Comparison of ENCODE assay signal across 10 cellular contexts in the genomic region with DNA sequence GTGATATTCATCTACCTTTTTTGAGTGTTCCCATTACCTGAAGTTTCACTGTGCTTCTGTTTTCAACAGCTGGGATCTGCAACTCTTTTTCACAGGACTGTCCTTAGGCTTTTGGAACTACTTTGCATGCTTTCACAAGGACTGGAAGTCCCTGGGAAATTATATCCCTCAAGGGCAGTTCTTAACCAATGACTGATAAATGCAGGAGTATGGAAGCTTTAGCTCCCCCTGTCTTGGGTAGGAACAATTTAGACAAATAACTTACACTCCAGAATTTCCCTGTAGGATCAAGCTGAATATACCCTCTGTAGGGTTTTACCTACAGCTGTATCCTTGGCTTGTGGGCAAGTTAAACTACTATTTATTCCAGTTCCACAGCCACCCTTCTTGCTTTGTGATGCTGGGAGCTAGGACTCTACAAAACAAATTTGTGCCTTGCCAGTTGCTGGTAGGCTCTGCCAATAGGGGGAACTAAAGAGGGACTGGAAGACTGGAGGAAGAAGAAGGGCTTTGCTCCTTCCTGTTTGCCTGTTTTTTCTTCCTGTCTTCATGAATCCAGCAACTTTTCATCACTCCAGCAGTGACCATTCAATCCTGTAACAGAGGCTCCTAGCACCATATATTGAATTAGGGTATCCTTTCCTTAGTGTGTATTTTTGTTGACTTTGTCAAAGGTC. TPM values are rescaled to one million over a fixed set of nuclear protein-coding genes. Genes with fewer than 3 reads are reported as not detected.
DNase-seq lines count a peak whose midpoint lies in the region; ATAC-seq and TF ChIP-seq lines count a peak whose summit lies in the region.
"Had no signal": no experiment of that assay in that cellular context is flagged by ENCODE, and none has a peak within 500 bp of the region (broad histone marks: within the 10 kb centered on the region; RNA-seq: fewer than 3 reads in every experiment).

No MANE protein-coding gene starts in this region.

- no peak overlapping the region for H3K9ac ChIP-seq in DND-41 (ENCODE audit: low read depth, low read length)

- H3K4me2 ChIP-seq in DND-41 (ENCODE audit: insufficient read depth, low read length): no peak overlapping the region; the same call in 1 of the 2 replicates

- H3K9me3 ChIP-seq in DND-41 (ENCODE audit: insufficient read depth, low read length, severe bottlenecking): no peaks in the 10 kb centered on the region
- H3K9me3 ChIP-seq in RWPE2 (ENCODE audit: severe bottlenecking): no peaks in the 10 kb centered on the region
- H3K9me3 ChIP-seq: right atrium auricular region had no signal

- H3K4me1 ChIP-seq in DND-41 (ENCODE audit: insufficient read depth, low read length) (peaks cover 5% of the 10 kb centered on the region), RWPE2 (ENCODE audit: insufficient read depth, poor library complexity, severe bottlenecking) (no peaks in the 10 kb centered on the region)
- H3K4me1 ChIP-seq: right atrium auricular region had no signal

- peak; percentile 23 for DNase-seq in DND-41
- peak in 1 of 2 experiments; percentile 57 for DNase-seq in HL-60 (ENCODE audit: low read depth in 1 of 2, low spot score in 1 of 2)
- no peak for DNase-seq in RWPE2 (ENCODE audit: low spot score)
- peak; percentile 14 for DNase-seq in germinal center (ENCODE audit: low spot score)
- DNase-seq in inferior parietal cortex (ENCODE audit: extremely low spot score): no peak
- no peak for DNase-seq in mucosa of gallbladder (ENCODE audit: low spot score)
- no peak for DNase-seq in COLO668 (lab: John Stamatoyannopoulos, UW; ENCODE audit: unreplicated experiment)
- DNase-seq: NCI-H774 had no signal

- no peak overlapping the region for H3K4me3 ChIP-seq in DND-41 (ENCODE audit: low read depth in 1 of 2, low read length in 2 of 2)
- no peak overlapping the region for H3K4me3 ChIP-seq in HL-60 (replicated peaks; ENCODE audit: insufficient read depth, low read length)
- H3K4me3 ChIP-seq in RWPE2 (ENCODE audit: severe bottlenecking): no peak overlapping the region
- H3K4me3 ChIP-seq: right atrium auricular region had no signal

- ATAC-seq in DND-41 (ENCODE audit: insufficient read depth, low read depth) (no peak), RWPE2 (ENCODE audit: low read depth) (no peak), HG03457 (IDR thresholded peaks at IDR 0.05; ENCODE audit: unreplicated experiment) (no peak)

- peak; percentile 60 for TF ChIP-seq CTCF in DND-41 (IDR thresholded peaks at IDR 0.05; ENCODE audit: borderline replicate concordance, extremely low read depth, low read length, poor library complexity, severe bottlenecking)
- TF ChIP-seq CTCF in HL-60 (IDR thresholded peaks at IDR 0.05; ENCODE audit: insufficient read depth, low read length): peak; percentile 32
- peak; percentile 6 for TF ChIP-seq CTCF in RWPE2 (IDR thresholded peaks at IDR 0.05; ENCODE audit: poor library complexity, severe bottlenecking)

- no peak overlapping the region for H3K27ac ChIP-seq in DND-41 (ENCODE audit: low read length)
- H3K27ac ChIP-seq in HL-60 (replicated peaks): no peak overlapping the region
- H3K27ac ChIP-seq in RWPE2 (ENCODE audit: poor library complexity, severe bottlenecking): no peak overlapping the region
- H3K27ac ChIP-seq: right atrium auricular region had no signal

- no peaks in the 10 kb centered on the region for H4K20me1 ChIP-seq in DND-41 (ENCODE audit: insufficient read depth, low read length)

- no peaks in the 10 kb centered on the region for H3K36me3 ChIP-seq in DND-41 (ENCODE audit: insufficient read depth, low read length)
- H3K36me3 ChIP-seq in RWPE2 (ENCODE audit: low read depth): no peaks in the 10 kb centered on the region
- H3K36me3 ChIP-seq: right atrium auricular region had no signal

- H3K79me2 ChIP-seq in DND-41 (ENCODE audit: insufficient read depth, low read length): no peaks in the 10 kb centered on the region

- H2AFZ ChIP-seq in DND-41 (ENCODE audit: low read depth, low read length): no peak overlapping the region

- H3K27me3 ChIP-seq in DND-41 (ENCODE audit: insufficient read depth, low read length, poor library complexity): no peaks in the 10 kb centered on the region
- no peaks in the 10 kb centered on the region for H3K27me3 ChIP-seq in HL-60 (ENCODE audit: insufficient read depth, poor library complexity, severe bottlenecking)
- no peaks in the 10 kb centered on the region for H3K27me3 ChIP-seq in RWPE2 (ENCODE audit: insufficient read depth, poor library complexity, severe bottlenecking)
- H3K27me3 ChIP-seq: right atrium auricular region had no signal

RNA-seq across cellular contexts. Expression of gene ZNF280D, which starts 6.8 kb away (rescaled TPM):
- total RNA-seq in mucosa of gallbladder: 44.3 TPM

Comparison
In these comparisons a context has a peak if more than half of its experiments do, and no peak if none do; other contexts are left out.
1. DNase-seq: peak in DND-41 (single experiment) and germinal center (single experiment); none in RWPE2 (single experiment), inferior parietal cortex (single experiment), mucosa of gallbladder (single experiment) and COLO668 (single experiment).
2. CTCF ChIP-seq: peak in every context shown above with its lines; median percentile 60 in DND-41; 32 in HL-60; 6 in RWPE2.